ENCODE assay signal across 16 cellular contexts in genomic region chr5:135821061-135821781, GRCh38. TPM values are rescaled to one million over a fixed set of nuclear protein-coding genes. Genes with fewer than 3 reads are reported as not detected.
DNase-seq lines count a peak whose midpoint lies in the region; ATAC-seq and TF ChIP-seq lines count a peak whose summit lies in the region.
"Had no signal": no experiment of that assay in that cellular context is flagged by ENCODE, and none has a peak within 500 bp of the region (broad histone marks: within the 10 kb centered on the region; RNA-seq: fewer than 3 reads in every experiment).

No MANE protein-coding gene starts in this region.

- H3K4me3 ChIP-seq in gastroesophageal sphincter = no peak overlapping the region
- H3K4me3 ChIP-seq: heart left ventricle, left lung, sigmoid colon had no signal

- H3K27ac ChIP-seq in gastroesophageal sphincter = no peak overlapping the region
- H3K27ac ChIP-seq: heart left ventricle, left lung, sigmoid colon had no signal

- H3K9me3 ChIP-seq in gastroesophageal sphincter = no peaks in the 10 kb centered on the region
- H3K9me3 ChIP-seq: heart left ventricle, left lung, sigmoid colon had no signal

- H3K36me3 ChIP-seq in gastroesophageal sphincter = no peaks in the 10 kb centered on the region
- H3K36me3 ChIP-seq: heart left ventricle, left lung, sigmoid colon had no signal

- no peaks in the 10 kb centered on the region for H3K27me3 ChIP-seq in gastroesophageal sphincter
- H3K27me3 ChIP-seq: left lung, sigmoid colon had no signal

- peak; percentile 99 for DNase-seq in DMS53 (lab: John Stamatoyannopoulos, UW)
- DNase-seq in LoVo (ENCODE audit: low spot score) = peak; percentile 33
- DNase-seq in NCI-H345 treated with DMSO at 0.1 percent for 48 hours (lab: John Stamatoyannopoulos, UW; ENCODE audit: unreplicated experiment) = peak; percentile 95
- peak; percentile 74 for DNase-seq in iPS DF 19.7 (ENCODE audit: low read depth, low spot score)
- DNase-seq in activated CD4-positive, alpha-beta T cell treated with anti-CD3 and anti-CD28 coated beads, Interleukin-2, amount 50 U/mL, for 48 hours = no peak
- DNase-seq: activated CD4-positive, alpha-beta memory T cell treated with anti-CD3 and anti-CD28 coated beads for 36 hours; activated naive CD4-positive, alpha-beta T cell; heart left ventricle; left lung; natural killer cell; sigmoid colon had no signal

- ATAC-seq in gastroesophageal sphincter = no peak
- no peak for ATAC-seq in HG02938 (IDR thresholded peaks at IDR 0.05; ENCODE audit: unreplicated experiment)
- ATAC-seq in GM21447 (IDR thresholded peaks at IDR 0.05; ENCODE audit: unreplicated experiment) = no peak
- ATAC-seq: heart left ventricle, left lung, natural killer cell, Panc1 had no signal

- no peak for TF ChIP-seq POLR2A in gastroesophageal sphincter (IDR thresholded peaks at IDR 0.05)

- no peak for TF ChIP-seq CTCF in gastroesophageal sphincter (IDR thresholded peaks at IDR 0.05)

- no peak for TF ChIP-seq EP300 in gastroesophageal sphincter (IDR thresholded peaks at IDR 0.05)

- no peaks in the 10 kb centered on the region for H3K4me1 ChIP-seq in gastroesophageal sphincter
- H3K4me1 ChIP-seq: heart left ventricle, left lung, sigmoid colon had no signal

- WGBS in gastroesophageal sphincter (ENCODE audit: low coverage in 1 of 2), 2 donors = 80% methylated on average over 1 of the region's 5 CpGs; no CpG with 5 or more reads in 1 of the 2 donors

RNA-seq across cellular contexts. Expression of gene SLC25A48, which starts 13.2 kb away (rescaled TPM):
- total RNA-seq in gastroesophageal sphincter = under 1 TPM in 1 of 4 donors, not detected in 3; 0.27 TPM
- total RNA-seq: activated CD4-positive, alpha-beta memory T cell treated with anti-CD3 and anti-CD28 coated beads for 36 hours; natural killer cell; sigmoid colon; T-helper 2 cell treated with Interferon-gamma antibody and Interleukin-4, amounts not matched to agents 100 ng/mL and 5 ng/mL, for 36 hours had no signal

Comparison
In these comparisons a context has a peak if more than half of its experiments do, and no peak if none do; other contexts are left out.
1. DNase-seq: peak in DMS53 (single experiment), LoVo (single experiment), NCI-H345 treated with DMSO at 0.1 percent for 48 hours (single experiment) and iPS DF 19.7 (single experiment); none in activated CD4-positive, alpha-beta T cell treated with anti-CD3 and anti-CD28 coated beads, Interleukin-2, amount 50 U/mL, for 48 hours (0 of 2).